In the genomic region with DNA sequence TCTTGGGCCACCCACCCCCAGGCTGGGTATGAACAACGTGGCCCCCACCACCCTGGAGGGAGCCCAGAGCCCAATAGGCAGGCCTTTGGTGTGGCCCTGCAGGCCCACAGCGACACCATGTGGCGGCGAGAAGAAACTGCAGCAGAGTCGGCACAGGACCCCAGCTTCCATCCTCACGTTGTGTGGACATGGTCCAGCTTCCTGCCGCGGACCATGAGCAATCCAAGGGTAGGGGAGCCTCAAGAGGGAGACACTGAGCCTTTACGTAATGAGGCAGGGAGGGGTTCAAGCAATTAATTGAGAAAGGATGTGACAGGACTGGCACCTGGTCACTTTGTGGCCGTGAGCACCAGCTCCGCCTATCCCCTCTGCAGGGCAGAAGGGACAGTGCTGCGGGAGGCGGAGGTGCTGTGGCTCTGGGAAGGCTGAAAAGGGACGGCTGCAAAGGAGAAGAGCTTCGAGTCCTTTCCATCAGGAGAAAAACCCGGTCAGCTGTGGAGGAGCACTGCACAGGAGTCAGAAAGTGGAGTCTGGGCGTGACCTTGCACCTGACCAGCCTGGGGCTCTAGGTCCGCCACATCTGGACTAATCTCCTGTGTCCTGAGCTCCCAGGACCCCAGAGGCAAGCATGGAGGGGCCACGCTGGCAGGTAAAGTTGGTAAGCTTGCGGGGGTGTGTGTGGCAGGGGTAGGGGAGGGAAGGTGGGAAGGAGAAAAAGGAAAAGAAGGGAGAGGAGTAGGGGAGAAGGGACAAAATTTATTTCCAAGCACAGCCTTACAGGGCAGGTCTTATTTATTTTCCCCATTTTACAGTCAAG, we compare ENCODE assay signal across 1 cellular context.
TF ChIP-seq lines count a peak whose summit lies in the region.

No MANE protein-coding gene starts in this region.

TF ChIP-seq in HepG2, 621 proteins besides CTCF, POLR2A, EP300 and RAD21 (continued from another document and continues in another):
- TF ChIP-seq HNRNPUL1 (IDR thresholded peaks at IDR 0.05; ENCODE audit: low read depth, low read length) = no peak
- TF ChIP-seq ZNF136 (CRISPR knock-in tag; IDR thresholded peaks at IDR 0.05; ENCODE audit: low read depth) = 0 out of 2 replicates have a peak, but pooled peaks have one; percentile 36
- TF ChIP-seq NR3C1 (CRISPR knock-in tag; IDR thresholded peaks at IDR 0.05) = no peak
- TF ChIP-seq SIN3B (IDR thresholded peaks at IDR 0.05; ENCODE audit: low read length) = no peak
- TF ChIP-seq SOX6 (IDR thresholded peaks at IDR 0.05) = no peak
- peak; percentile 75 for TF ChIP-seq SOX6 (CRISPR knock-in tag; IDR thresholded peaks at IDR 0.05)
- TF ChIP-seq ZNF431 (CRISPR knock-in tag; IDR thresholded peaks at IDR 0.05; ENCODE audit: borderline replicate concordance, low read depth) = peak; percentile 25; the same call in 1 of the 2 replicates
- TF ChIP-seq ZNF576 (CRISPR knock-in tag; IDR thresholded peaks at IDR 0.05) = peak; percentile 92
- TF ChIP-seq, protein P1, sequence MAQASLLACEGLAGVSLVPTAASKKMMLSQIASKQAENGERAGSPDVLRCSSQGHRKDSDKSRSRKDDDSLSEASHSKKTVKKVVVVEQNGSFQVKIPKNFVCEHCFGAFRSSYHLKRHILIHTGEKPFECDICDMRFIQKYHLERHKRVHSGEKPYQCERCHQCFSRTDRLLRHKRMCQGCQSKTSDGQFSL (CRISPR knock-in tag; IDR thresholded peaks at IDR 0.05) = no peak
- peak; percentile 35; the same call in 1 of the 2 replicates for TF ChIP-seq CBFB (CRISPR knock-in tag; IDR thresholded peaks at IDR 0.05)
- no peak for TF ChIP-seq ZNF256 (CRISPR knock-in tag; conservative IDR thresholded peaks at IDR 0.05)
- TF ChIP-seq, protein P2, sequence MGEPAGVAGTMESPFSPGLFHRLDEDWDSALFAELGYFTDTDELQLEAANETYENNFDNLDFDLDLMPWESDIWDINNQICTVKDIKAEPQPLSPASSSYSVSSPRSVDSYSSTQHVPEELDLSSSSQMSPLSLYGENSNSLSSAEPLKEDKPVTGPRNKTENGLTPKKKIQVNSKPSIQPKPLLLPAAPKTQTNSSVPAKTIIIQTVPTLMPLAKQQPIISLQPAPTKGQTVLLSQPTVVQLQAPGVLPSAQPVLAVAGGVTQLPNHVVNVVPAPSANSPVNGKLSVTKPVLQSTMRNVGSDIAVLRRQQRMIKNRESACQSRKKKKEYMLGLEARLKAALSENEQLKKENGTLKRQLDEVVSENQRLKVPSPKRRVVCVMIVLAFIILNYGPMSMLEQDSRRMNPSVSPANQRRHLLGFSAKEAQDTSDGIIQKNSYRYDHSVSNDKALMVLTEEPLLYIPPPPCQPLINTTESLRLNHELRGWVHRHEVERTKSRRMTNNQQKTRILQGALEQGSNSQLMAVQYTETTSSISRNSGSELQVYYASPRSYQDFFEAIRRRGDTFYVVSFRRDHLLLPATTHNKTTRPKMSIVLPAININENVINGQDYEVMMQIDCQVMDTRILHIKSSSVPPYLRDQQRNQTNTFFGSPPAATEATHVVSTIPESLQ (CRISPR knock-in tag; conservative IDR thresholded peaks at IDR 0.05) = no peak; the same call in 1 of the 2 replicates
- no peak for TF ChIP-seq PLSCR1 (CRISPR knock-in tag; IDR thresholded peaks at IDR 0.05; ENCODE audit: borderline replicate concordance)
- no peak for TF ChIP-seq ATRX (CRISPR knock-in tag; IDR thresholded peaks at IDR 0.05; ENCODE audit: borderline replicate concordance)
- TF ChIP-seq ZNF296 (CRISPR knock-in tag; conservative IDR thresholded peaks at IDR 0.05) = no peak
- TF ChIP-seq IRF2 (CRISPR knock-in tag; IDR thresholded peaks at IDR 0.05) = peak; percentile 86
- TF ChIP-seq ARHGAP35 (CRISPR knock-in tag; IDR thresholded peaks at IDR 0.05; ENCODE audit: borderline replicate concordance) = no peak
- TF ChIP-seq AHR (CRISPR knock-in tag; IDR thresholded peaks at IDR 0.05) = 0 out of 2 replicates have a peak, but pooled peaks have one; percentile 69
- no peak for TF ChIP-seq ZKSCAN1 (IDR thresholded peaks at IDR 0.05; ENCODE audit: low read length)
- 0 out of 2 replicates have a peak, but pooled peaks have one; percentile 19 for TF ChIP-seq ADNP (CRISPR knock-in tag; IDR thresholded peaks at IDR 0.05)
- TF ChIP-seq HIVEP1 (CRISPR knock-in tag; IDR thresholded peaks at IDR 0.05) = peak; percentile 9; the same call in 1 of the 2 replicates
- TF ChIP-seq, protein P3, sequence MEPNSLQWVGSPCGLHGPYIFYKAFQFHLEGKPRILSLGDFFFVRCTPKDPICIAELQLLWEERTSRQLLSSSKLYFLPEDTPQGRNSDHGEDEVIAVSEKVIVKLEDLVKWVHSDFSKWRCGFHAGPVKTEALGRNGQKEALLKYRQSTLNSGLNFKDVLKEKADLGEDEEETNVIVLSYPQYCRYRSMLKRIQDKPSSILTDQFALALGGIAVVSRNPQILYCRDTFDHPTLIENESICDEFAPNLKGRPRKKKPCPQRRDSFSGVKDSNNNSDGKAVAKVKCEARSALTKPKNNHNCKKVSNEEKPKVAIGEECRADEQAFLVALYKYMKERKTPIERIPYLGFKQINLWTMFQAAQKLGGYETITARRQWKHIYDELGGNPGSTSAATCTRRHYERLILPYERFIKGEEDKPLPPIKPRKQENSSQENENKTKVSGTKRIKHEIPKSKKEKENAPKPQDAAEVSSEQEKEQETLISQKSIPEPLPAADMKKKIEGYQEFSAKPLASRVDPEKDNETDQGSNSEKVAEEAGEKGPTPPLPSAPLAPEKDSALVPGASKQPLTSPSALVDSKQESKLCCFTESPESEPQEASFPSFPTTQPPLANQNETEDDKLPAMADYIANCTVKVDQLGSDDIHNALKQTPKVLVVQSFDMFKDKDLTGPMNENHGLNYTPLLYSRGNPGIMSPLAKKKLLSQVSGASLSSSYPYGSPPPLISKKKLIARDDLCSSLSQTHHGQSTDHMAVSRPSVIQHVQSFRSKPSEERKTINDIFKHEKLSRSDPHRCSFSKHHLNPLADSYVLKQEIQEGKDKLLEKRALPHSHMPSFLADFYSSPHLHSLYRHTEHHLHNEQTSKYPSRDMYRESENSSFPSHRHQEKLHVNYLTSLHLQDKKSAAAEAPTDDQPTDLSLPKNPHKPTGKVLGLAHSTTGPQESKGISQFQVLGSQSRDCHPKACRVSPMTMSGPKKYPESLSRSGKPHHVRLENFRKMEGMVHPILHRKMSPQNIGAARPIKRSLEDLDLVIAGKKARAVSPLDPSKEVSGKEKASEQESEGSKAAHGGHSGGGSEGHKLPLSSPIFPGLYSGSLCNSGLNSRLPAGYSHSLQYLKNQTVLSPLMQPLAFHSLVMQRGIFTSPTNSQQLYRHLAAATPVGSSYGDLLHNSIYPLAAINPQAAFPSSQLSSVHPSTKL (CRISPR knock-in tag; IDR thresholded peaks at IDR 0.05) = peak; percentile 68
- TF ChIP-seq MZF1 (CRISPR knock-in tag; IDR thresholded peaks at IDR 0.05; ENCODE audit: borderline replicate concordance) = no peak
- peak; percentile 70; the same call in 1 of the 2 replicates for TF ChIP-seq ZFP36L1 (CRISPR knock-in tag; IDR thresholded peaks at IDR 0.05)
- TF ChIP-seq ZSCAN29 (CRISPR knock-in tag; conservative IDR thresholded peaks at IDR 0.05) = 0 out of 2 replicates have a peak, but pooled peaks have one; percentile 34
- peak; percentile 55 for TF ChIP-seq HNF4A (CRISPR knock-in tag; IDR thresholded peaks at IDR 0.05)
- peak; percentile 80 for TF ChIP-seq MIER2 (CRISPR knock-in tag; IDR thresholded peaks at IDR 0.05)
- peak; percentile 86 for TF ChIP-seq REPIN1 (CRISPR knock-in tag; IDR thresholded peaks at IDR 0.05; ENCODE audit: borderline replicate concordance, low read depth)
- TF ChIP-seq, protein P4, sequence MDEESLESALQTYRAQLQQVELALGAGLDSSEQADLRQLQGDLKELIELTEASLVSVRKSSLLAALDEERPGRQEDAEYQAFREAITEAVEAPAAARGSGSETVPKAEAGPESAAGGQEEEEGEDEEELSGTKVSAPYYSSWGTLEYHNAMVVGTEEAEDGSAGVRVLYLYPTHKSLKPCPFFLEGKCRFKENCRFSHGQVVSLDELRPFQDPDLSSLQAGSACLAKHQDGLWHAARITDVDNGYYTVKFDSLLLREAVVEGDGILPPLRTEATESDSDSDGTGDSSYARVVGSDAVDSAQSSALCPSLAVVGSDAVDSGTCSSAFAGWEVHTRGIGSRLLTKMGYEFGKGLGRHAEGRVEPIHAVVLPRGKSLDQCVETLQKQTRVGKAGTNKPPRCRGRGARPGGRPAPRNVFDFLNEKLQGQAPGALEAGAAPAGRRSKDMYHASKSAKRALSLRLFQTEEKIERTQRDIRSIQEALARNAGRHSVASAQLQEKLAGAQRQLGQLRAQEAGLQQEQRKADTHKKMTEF (CRISPR knock-in tag; IDR thresholded peaks at IDR 0.05) = peak; percentile 76; the same call in 1 of the 2 replicates
- peak; percentile 25; the same call in 1 of the 2 replicates for TF ChIP-seq NRL (CRISPR knock-in tag; IDR thresholded peaks at IDR 0.05; ENCODE audit: borderline replicate concordance)
- peak; percentile 45; the same call in 1 of the 2 replicates for TF ChIP-seq TARDBP (CRISPR knock-in tag; IDR thresholded peaks at IDR 0.05)
- peak; percentile 90 for TF ChIP-seq ELF3 (CRISPR knock-in tag; IDR thresholded peaks at IDR 0.05)
- TF ChIP-seq FOXA1 (IDR thresholded peaks at IDR 0.05) = no peak
- TF ChIP-seq FOXA1 (CRISPR knock-in tag; IDR thresholded peaks at IDR 0.05) = peak; percentile 39
- peak; percentile 65 for TF ChIP-seq ZNF574 (CRISPR knock-in tag; IDR thresholded peaks at IDR 0.05)
- TF ChIP-seq ZNF773 (CRISPR knock-in tag; IDR thresholded peaks at IDR 0.05; ENCODE audit: borderline replicate concordance) = no peak
- peak; percentile 50 for TF ChIP-seq MLX (CRISPR knock-in tag; IDR thresholded peaks at IDR 0.05)
- peak; percentile 81; the same call in 1 of the 2 replicates for TF ChIP-seq ZNF788 (CRISPR knock-in tag; IDR thresholded peaks at IDR 0.05; ENCODE audit: borderline replicate concordance)
- TF ChIP-seq KLF15 (CRISPR knock-in tag; IDR thresholded peaks at IDR 0.05; ENCODE audit: borderline replicate concordance) = no peak
- TF ChIP-seq ZNF572 (CRISPR knock-in tag; IDR thresholded peaks at IDR 0.05) = no peak
- TF ChIP-seq YEATS4 (CRISPR knock-in tag; IDR thresholded peaks at IDR 0.05; ENCODE audit: borderline replicate concordance) = no peak; the same call in 1 of the 2 replicates
- peak; percentile 40; the same call in 1 of the 2 replicates for TF ChIP-seq ZNF563 (CRISPR knock-in tag; IDR thresholded peaks at IDR 0.05)
- peak; percentile 69; the same call in 1 of the 2 replicates for TF ChIP-seq PPARG (CRISPR knock-in tag; conservative IDR thresholded peaks at IDR 0.05)
- no peak for TF ChIP-seq TCF7 (IDR thresholded peaks at IDR 0.05; ENCODE audit: low read depth)
- TF ChIP-seq, protein P5, sequence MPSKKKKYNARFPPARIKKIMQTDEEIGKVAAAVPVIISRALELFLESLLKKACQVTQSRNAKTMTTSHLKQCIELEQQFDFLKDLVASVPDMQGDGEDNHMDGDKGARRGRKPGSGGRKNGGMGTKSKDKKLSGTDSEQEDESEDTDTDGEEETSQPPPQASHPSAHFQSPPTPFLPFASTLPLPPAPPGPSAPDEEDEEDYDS (CRISPR knock-in tag; IDR thresholded peaks at IDR 0.05) = peak; percentile 54; the same call in 1 of the 2 replicates
- TF ChIP-seq REXO4 (CRISPR knock-in tag; IDR thresholded peaks at IDR 0.05; ENCODE audit: borderline replicate concordance) = no peak
- TF ChIP-seq ETV5 (CRISPR knock-in tag; IDR thresholded peaks at IDR 0.05; ENCODE audit: borderline replicate concordance) = peak; percentile 81
- peak; percentile 57; the same call in 1 of the 2 replicates for TF ChIP-seq ZNF547 (CRISPR knock-in tag; IDR thresholded peaks at IDR 0.05)
